Comparison of ENCODE assay signal across 1 cellular context in the genomic region with DNA sequence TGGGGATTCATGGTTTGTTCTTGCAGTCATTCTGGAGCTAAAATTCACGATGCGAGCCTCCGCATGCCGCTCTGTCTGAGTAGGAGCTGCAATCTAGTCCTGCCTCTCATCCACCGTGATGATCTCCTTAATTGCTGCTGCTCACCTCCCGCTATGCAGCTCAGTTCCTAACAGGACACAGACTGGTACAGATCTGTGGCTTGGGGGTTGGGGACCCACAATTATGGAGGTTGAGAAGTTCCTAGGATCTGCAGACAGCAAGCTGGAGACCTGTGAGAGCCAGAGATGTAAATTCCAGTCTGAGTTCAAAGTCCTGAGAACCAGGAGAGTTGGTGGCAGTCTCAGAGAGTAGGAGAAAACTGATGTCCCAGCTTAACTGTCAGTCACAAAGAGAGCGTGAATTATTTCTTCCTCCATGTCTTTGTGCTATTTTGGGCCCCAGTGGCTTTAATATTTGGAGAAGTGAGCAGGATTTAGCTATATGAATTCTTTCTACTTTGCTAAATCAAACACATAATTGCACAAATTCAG.
TF ChIP-seq lines count a peak whose summit lies in the region.

No MANE protein-coding gene starts in this region.

TF ChIP-seq in HCT116, 20 proteins besides CTCF, POLR2A, EP300 and RAD21:
- TF ChIP-seq ZNF274 (IDR thresholded peaks at IDR 0.05; ENCODE audit: low read depth, low read length): no peak
- TF ChIP-seq SP1 (IDR thresholded peaks at IDR 0.05; ENCODE audit: low read depth): no peak
- TF ChIP-seq ZFX (IDR thresholded peaks at IDR 0.05): no peak
- TF ChIP-seq MAX (IDR thresholded peaks at IDR 0.05): no peak
- no peak for TF ChIP-seq EZH2phosphoT487 (IDR thresholded peaks at IDR 0.05; ENCODE audit: borderline replicate concordance)
